ENCODE assay signal across 25 cellular contexts in the genomic region with DNA sequence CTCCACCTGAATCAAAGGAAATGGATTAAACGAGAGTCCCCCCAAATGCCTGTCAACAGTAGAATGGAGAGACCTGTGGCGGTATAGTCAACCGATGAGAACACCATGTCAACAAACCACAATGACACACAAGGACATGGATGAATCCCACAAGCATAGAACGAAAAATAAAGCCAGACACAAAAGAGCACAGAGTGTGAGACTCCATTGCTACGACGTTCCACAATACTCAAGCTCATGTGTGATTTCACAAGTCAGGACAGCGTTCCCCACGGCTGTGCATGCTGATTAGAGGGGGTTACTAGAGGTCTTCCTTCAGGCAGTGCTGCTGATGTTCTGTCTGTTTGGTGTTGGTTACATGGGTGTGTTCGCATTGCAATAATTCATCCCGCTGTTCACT. TPM values are rescaled to one million over a fixed set of nuclear protein-coding genes. Genes with fewer than 3 reads are reported as not detected.
DNase-seq lines count a peak whose midpoint lies in the region; ATAC-seq and TF ChIP-seq lines count a peak whose summit lies in the region.
"Had no signal": no experiment of that assay in that cellular context is flagged by ENCODE, and none has a peak within 500 bp of the region (broad histone marks: within the 10 kb centered on the region; RNA-seq: fewer than 3 reads in every experiment).

No MANE protein-coding gene starts in this region.

- no peak overlapping the region for H3K9ac ChIP-seq in mammary epithelial cell (ENCODE audit: insufficient read depth, low read length)
- H3K9ac ChIP-seq: GM23248, parathyroid adenoma had no signal

- H3K27ac Mint-ChIP-seq in MCF 10A (ENCODE audit: low read depth, unreplicated experiment) = no peak overlapping the region
- H3K27ac Mint-ChIP-seq in stimulated activated naive B cell treated with anti-CD40 and anti-IgM and Interleukin-4, amounts not matched to agents 10 μg/mL and 1 μg/mL and 100 μg/mL, for 72 hours = peak overlapping the region; percentile 79
- H3K27ac Mint-ChIP-seq: activated T-helper 2 cell treated with anti-CD3 and anti-CD28 coated beads, Interferon-gamma antibody, Interleukin-2, Interleukin-4, amounts not matched to agents 10 μg/mL and 5 μg/mL and 100 μg/mL, durations not matched to agents 14 hours and 24 hours and 36 hours; memory B cell; naive thymus-derived CD8-positive, alpha-beta T cell had no signal

- in situ Hi-C loops in mammary epithelial cell (cut with MboI; ENCODE audit: low sequenced_read_pairs in 2 of 2) = no loop called here

- CTCF ChIA-PET in mammary epithelial cell (lab: Charles Lee; ENCODE audit: low non-redundant PET) (no interaction called here), MCF 10A (lab: Yijun Ruan, JAX) (interaction anchor here (0.7 kb wide), 1 partner anchor 27 kb away, joined by 4 read pairs; no protein-coding TSS in a partner anchor)

- peaks cover 25% of the 10 kb centered on the region for H3K27me3 Mint-ChIP-seq in MCF 10A (ENCODE audit: insufficient read depth, unreplicated experiment)
- no peaks in the 10 kb centered on the region for H3K27me3 Mint-ChIP-seq in stimulated activated naive B cell treated with anti-CD40 and anti-IgM and Interleukin-4, amounts not matched to agents 10 μg/mL and 1 μg/mL and 100 μg/mL, for 72 hours
- H3K27me3 Mint-ChIP-seq: IgD-negative memory B cell, memory B cell had no signal

- H3K79me2 ChIP-seq in mammary epithelial cell (ENCODE audit: insufficient read depth, low read length) = no peaks in the 10 kb centered on the region
- H3K79me2 ChIP-seq: parathyroid adenoma had no signal

- WGBS in mammary epithelial cell (ENCODE audit: low coverage, missing lambda C conversion rate) = 75% methylated on average over 10 of the region's 10 CpGs

- dilution Hi-C loops in mammary epithelial cell (cut with HindIII; ENCODE audit: low sequenced_read_pairs) = no loop called here

- POLR2A ChIA-PET in MCF 10A (lab: Yijun Ruan, JAX) = interaction anchor here (1.0 to 1.5 kb wide), 2 partner anchors 14 to 20 kb away, joined by 4 to 6 read pairs; no protein-coding TSS in a partner anchor

- H2AFZ ChIP-seq in mammary epithelial cell (ENCODE audit: low read depth, low read length) = no peak overlapping the region
- H2AFZ ChIP-seq: GM23248, parathyroid adenoma had no signal

- BruUV-seq in mammary epithelial cell (replicated peaks; lab: Mats Ljungman, UMichigan) (no TSS peak), MCF 10A (replicated peaks; lab: Mats Ljungman, UMichigan) (no TSS peak)

- ATAC-seq in esophagus mucosa = peak; percentile 67
- no peak for ATAC-seq in stimulated activated naive B cell treated with anti-CD40 and anti-IgM and Interleukin-4, amounts not matched to agents 10 μg/mL and 1 μg/mL and 100 μg/mL, for 72 hours (replicated peaks)
- ATAC-seq in HG03139 (IDR thresholded peaks at IDR 0.05; ENCODE audit: unreplicated experiment) = no peak
- ATAC-seq: naive thymus-derived CD8-positive, alpha-beta T cell had no signal

- H3K4me1 ChIP-seq in mammary epithelial cell (ENCODE audit: insufficient read depth, low read length) = peaks cover 11% of the 10 kb centered on the region
- H3K4me1 ChIP-seq: parathyroid adenoma, SJCRH30 had no signal

- H3K4me2 ChIP-seq in mammary epithelial cell (ENCODE audit: insufficient read depth, low read depth, low read length) = no peak overlapping the region

- no peak for TF ChIP-seq CTCF in mammary epithelial cell (conservative IDR thresholded peaks at IDR 0.05 in 1 of 2, IDR thresholded peaks at IDR 0.05 in 1 of 2; ENCODE audit: extremely low read depth in 1 of 2, insufficient read depth in 1 of 2, low read depth in 1 of 2, low read length in 2 of 2)
- no peak for TF ChIP-seq CTCF in MCF 10A (IDR thresholded peaks at IDR 0.05; ENCODE audit: unreplicated experiment)

- H3K9me3 ChIP-seq in mammary epithelial cell (replicated peaks; ENCODE audit: insufficient read depth, low read length) = no peaks in the 10 kb centered on the region

- H3K36me3 ChIP-seq in mammary epithelial cell (ENCODE audit: insufficient read depth, low read length) = no peaks in the 10 kb centered on the region
- H3K36me3 ChIP-seq: heart right ventricle, SJCRH30 had no signal

- no peaks in the 10 kb centered on the region for H3K9me3 Mint-ChIP-seq in MCF 10A (ENCODE audit: unreplicated experiment)
- H3K9me3 Mint-ChIP-seq in stimulated activated naive B cell treated with anti-CD40 and anti-IgM and Interleukin-4, amounts not matched to agents 10 μg/mL and 1 μg/mL and 100 μg/mL, for 72 hours = peaks cover 4 to 9% of the 10 kb centered on the region in 2 donors
- H3K9me3 Mint-ChIP-seq: activated T-helper 2 cell treated with anti-CD3 and anti-CD28 coated beads, Interferon-gamma antibody, Interleukin-2, Interleukin-4, amounts not matched to agents 10 μg/mL and 5 μg/mL and 100 μg/mL, durations not matched to agents 14 hours and 24 hours and 36 hours; central memory CD8-positive, alpha-beta T cell had no signal

- H3K4me3 Mint-ChIP-seq in MCF 10A (ENCODE audit: unreplicated experiment) = no peak overlapping the region
- no peak overlapping the region for H3K4me3 Mint-ChIP-seq in stimulated activated naive B cell treated with anti-CD40 and anti-IgM and Interleukin-4, amounts not matched to agents 10 μg/mL and 1 μg/mL and 100 μg/mL, for 72 hours
- H3K4me3 Mint-ChIP-seq: central memory CD8-positive, alpha-beta T cell; memory B cell; naive thymus-derived CD8-positive, alpha-beta T cell had no signal

- H3K27me3 ChIP-seq in mammary epithelial cell (ENCODE audit: insufficient read depth, low read length) = no peaks in the 10 kb centered on the region

- no peak overlapping the region for H3K4me3 ChIP-seq in mammary epithelial cell (replicated peaks in 1 of 3; ENCODE audit: insufficient read depth in 1 of 3, low read depth in 2 of 3, low read length in 3 of 3)
- H3K4me3 ChIP-seq: GM23248, heart right ventricle, SJCRH30 had no signal

- no peaks in the 10 kb centered on the region for H4K20me1 ChIP-seq in mammary epithelial cell (ENCODE audit: insufficient read depth, low read length)

- H3K27ac ChIP-seq in mammary epithelial cell (ENCODE audit: insufficient read depth, low read depth, low read length) = no peak overlapping the region
- H3K27ac ChIP-seq: GM23248, heart right ventricle, parathyroid adenoma, SJCRH30 had no signal

- peaks cover 10% of the 10 kb centered on the region for H3K4me1 Mint-ChIP-seq in MCF 10A (ENCODE audit: insufficient read depth, unreplicated experiment)
- H3K4me1 Mint-ChIP-seq in stimulated activated naive B cell treated with anti-CD40 and anti-IgM and Interleukin-4, amounts not matched to agents 10 μg/mL and 1 μg/mL and 100 μg/mL, for 72 hours = peaks cover 50 to 71% of the 10 kb centered on the region in 2 donors
- H3K4me1 Mint-ChIP-seq: central memory CD8-positive, alpha-beta T cell had no signal

- no peaks in the 10 kb centered on the region for H3K36me3 Mint-ChIP-seq in MCF 10A (ENCODE audit: insufficient read depth, unreplicated experiment)
- peaks cover 3 to 15% of the 10 kb centered on the region in 2 donors for H3K36me3 Mint-ChIP-seq in stimulated activated naive B cell treated with anti-CD40 and anti-IgM and Interleukin-4, amounts not matched to agents 10 μg/mL and 1 μg/mL and 100 μg/mL, for 72 hours
- H3K36me3 Mint-ChIP-seq: IgD-negative memory B cell; memory B cell; naive thymus-derived CD8-positive, alpha-beta T cell had no signal

- DNase-seq in mammary epithelial cell (peak; percentile 15), MCF 10A (ENCODE audit: unreplicated experiment) (no peak)
- no peak for DNase-seq in stimulated activated naive B cell treated with anti-CD40 and anti-IgM and Interleukin-4, amounts not matched to agents 10 μg/mL and 1 μg/mL and 100 μg/mL, for 72 hours
- no peak for DNase-seq in activated naive CD4-positive, alpha-beta T cell treated with Interleukin-2 at 50 U/mL for 16 hours
- DNase-seq: 8988T; activated CD4-positive, CD25-positive, alpha-beta regulatory T cell; C1 segment of cervical spinal cord; heart right ventricle; NCI-H2081; NCI-H510A treated with DMSO at 0.1 percent for 48 hours; stimulated activated CD4-positive, alpha-beta T cell treated with anti-CD3 and anti-CD28 coated beads, Interleukin-12 subunit alpha, Interleukin-12 subunit beta, amount 100 ng/mL, for 4 hours; stimulated activated naive CD4-positive, alpha-beta T cell had no signal

- intact Hi-C loops in mammary epithelial cell (cut with micrococcal nuclease) (no loop called here), MCF 10A (cut with micrococcal nuclease) (no loop called here)

RNA-seq across cellular contexts. Expression of gene PLA2G2D, which starts 5.8 kb away (rescaled TPM):
- total RNA-seq in mammary epithelial cell = not detected
- not detected for polyA plus RNA-seq in mammary epithelial cell
- not detected for polyA minus RNA-seq in mammary epithelial cell
- total RNA-seq in MCF 10A (2022) = not detected in 2 replicates
- 0.20 TPM for total RNA-seq in esophagus mucosa
- total RNA-seq: activated CD8-positive, alpha-beta memory T cell treated with anti-CD3 and anti-CD28 coated beads for 36 hours; GM23248; naive thymus-derived CD8-positive, alpha-beta T cell; SJCRH30; T-helper 2 cell treated with Interferon-gamma antibody and Interleukin-4, amounts not matched to agents 100 ng/mL and 5 ng/mL, for 36 hours had no signal
- polyA plus RNA-seq: GM23248; heart right ventricle; naive thymus-derived CD8-positive, alpha-beta T cell had no signal

RNA-seq across cellular contexts. Expression of gene PLA2G2F, which starts 14.0 kb away (rescaled TPM):
- total RNA-seq in mammary epithelial cell (not detected), MCF 10A (2022) (not detected in 2 replicates), esophagus mucosa (0.04 TPM)
- 0.05 TPM for polyA plus RNA-seq in mammary epithelial cell
- polyA minus RNA-seq in mammary epithelial cell = not detected
- total RNA-seq: activated CD8-positive, alpha-beta memory T cell treated with anti-CD3 and anti-CD28 coated beads for 36 hours; activated T-helper 2 cell treated with anti-CD3 and anti-CD28 coated beads, Interferon-gamma antibody, Interleukin-2, Interleukin-4, amounts not matched to agents 10 μg/mL and 5 μg/mL and 100 μg/mL, durations not matched to agents 14 hours and 24 hours and 36 hours; GM23248; heart right ventricle; naive thymus-derived CD8-positive, alpha-beta T cell; SJCRH30; T-helper 2 cell treated with Interferon-gamma antibody and Interleukin-4, amounts not matched to agents 100 ng/mL and 5 ng/mL, for 36 hours had no signal
- polyA plus RNA-seq: adipose tissue; GM23248; heart right ventricle; IgD-negative memory B cell; naive thymus-derived CD8-positive, alpha-beta T cell had no signal

RNA-seq across cellular contexts. Expression of gene PLA2G5, which starts 55.1 kb away (rescaled TPM):
- total RNA-seq in mammary epithelial cell (not detected), MCF 10A (2022) (not detected in 2 replicates), esophagus mucosa (0.52 TPM)
- polyA plus RNA-seq in mammary epithelial cell = 0.07 TPM
- polyA minus RNA-seq in mammary epithelial cell = not detected
- total RNA-seq: activated CD8-positive, alpha-beta memory T cell treated with anti-CD3 and anti-CD28 coated beads for 36 hours; activated T-helper 2 cell treated with anti-CD3 and anti-CD28 coated beads, Interferon-gamma antibody, Interleukin-2, Interleukin-4, amounts not matched to agents 10 μg/mL and 5 μg/mL and 100 μg/mL, durations not matched to agents 14 hours and 24 hours and 36 hours; GM23248; naive thymus-derived CD8-positive, alpha-beta T cell; T-helper 2 cell treated with Interferon-gamma antibody and Interleukin-4, amounts not matched to agents 100 ng/mL and 5 ng/mL, for 36 hours had no signal
- polyA plus RNA-seq: IgD-negative memory B cell; naive thymus-derived CD8-positive, alpha-beta T cell had no signal
